1 cellular context compared by ENCODE assay signal in the genomic region with DNA sequence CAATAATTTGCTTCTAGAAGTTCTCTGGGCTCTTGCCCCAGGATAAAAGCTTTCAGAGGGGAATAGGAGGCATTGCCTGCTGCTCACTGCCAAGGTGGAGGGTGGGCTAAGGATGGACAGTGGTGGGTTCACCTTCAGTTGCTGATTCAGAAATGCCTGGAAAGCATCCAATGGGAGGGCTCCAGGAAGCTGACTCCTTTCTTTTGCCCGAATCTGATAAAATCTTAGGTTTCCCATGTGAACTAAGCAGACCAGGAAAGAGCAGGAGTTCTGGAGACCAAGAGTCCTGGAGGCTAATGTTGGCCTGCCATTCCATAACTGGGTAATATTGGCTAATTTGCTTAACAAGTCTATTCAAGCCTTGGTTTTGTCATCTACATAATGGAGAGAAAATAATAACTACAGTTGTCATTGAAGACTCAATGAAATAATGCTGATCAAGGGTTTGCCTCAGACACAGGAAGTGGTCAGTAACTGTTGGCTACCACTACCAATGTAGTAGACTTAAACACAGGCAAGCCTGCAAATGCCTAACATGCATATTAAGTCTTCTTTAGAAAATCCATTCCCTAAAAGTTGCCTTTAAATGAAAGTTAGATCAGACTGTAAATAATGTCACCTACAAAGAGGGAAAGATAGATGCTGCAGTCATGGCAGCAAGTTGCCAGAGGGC.
TF ChIP-seq lines count a peak whose summit lies in the region.

No MANE protein-coding gene starts in this region.

TF ChIP-seq in SK-N-SH treated with all-trans-retinoic acid at 6 μM for 48 hours, 23 proteins besides CTCF, POLR2A, EP300 and RAD21 (continued from another document):
- TF ChIP-seq, protein P1, sequence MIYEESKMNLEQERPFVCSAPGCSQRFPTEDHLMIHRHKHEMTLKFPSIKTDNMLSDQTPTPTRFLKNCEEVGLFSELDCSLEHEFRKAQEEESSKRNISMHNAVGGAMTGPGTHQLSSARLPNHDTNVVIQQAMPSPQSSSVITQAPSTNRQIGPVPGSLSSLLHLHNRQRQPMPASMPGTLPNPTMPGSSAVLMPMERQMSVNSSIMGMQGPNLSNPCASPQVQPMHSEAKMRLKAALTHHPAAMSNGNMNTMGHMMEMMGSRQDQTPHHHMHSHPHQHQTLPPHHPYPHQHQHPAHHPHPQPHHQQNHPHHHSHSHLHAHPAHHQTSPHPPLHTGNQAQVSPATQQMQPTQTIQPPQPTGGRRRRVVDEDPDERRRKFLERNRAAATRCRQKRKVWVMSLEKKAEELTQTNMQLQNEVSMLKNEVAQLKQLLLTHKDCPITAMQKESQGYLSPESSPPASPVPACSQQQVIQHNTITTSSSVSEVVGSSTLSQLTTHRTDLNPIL (CRISPR knock-in tag; IDR thresholded peaks at IDR 0.05; ENCODE audit: low read depth) = no peak
- TF ChIP-seq ZNF565 (CRISPR knock-in tag; conservative IDR thresholded peaks at IDR 0.05; ENCODE audit: low read depth) (no peak), ZFP30 (CRISPR knock-in tag; IDR thresholded peaks at IDR 0.05) (no peak), TOX (CRISPR knock-in tag; IDR thresholded peaks at IDR 0.05; ENCODE audit: borderline replicate concordance) (no peak), ISL1 (CRISPR knock-in tag; IDR thresholded peaks at IDR 0.05) (no peak), ZFP3 (CRISPR knock-in tag; IDR thresholded peaks at IDR 0.05) (no peak), BACH2 (CRISPR knock-in tag; IDR thresholded peaks at IDR 0.05; ENCODE audit: borderline replicate concordance) (no peak), ARNTL (CRISPR knock-in tag; IDR thresholded peaks at IDR 0.05; ENCODE audit: borderline replicate concordance, low read depth) (no peak), ZC3H10 (CRISPR knock-in tag; IDR thresholded peaks at IDR 0.05) (no peak)
- TF ChIP-seq, protein P2, sequence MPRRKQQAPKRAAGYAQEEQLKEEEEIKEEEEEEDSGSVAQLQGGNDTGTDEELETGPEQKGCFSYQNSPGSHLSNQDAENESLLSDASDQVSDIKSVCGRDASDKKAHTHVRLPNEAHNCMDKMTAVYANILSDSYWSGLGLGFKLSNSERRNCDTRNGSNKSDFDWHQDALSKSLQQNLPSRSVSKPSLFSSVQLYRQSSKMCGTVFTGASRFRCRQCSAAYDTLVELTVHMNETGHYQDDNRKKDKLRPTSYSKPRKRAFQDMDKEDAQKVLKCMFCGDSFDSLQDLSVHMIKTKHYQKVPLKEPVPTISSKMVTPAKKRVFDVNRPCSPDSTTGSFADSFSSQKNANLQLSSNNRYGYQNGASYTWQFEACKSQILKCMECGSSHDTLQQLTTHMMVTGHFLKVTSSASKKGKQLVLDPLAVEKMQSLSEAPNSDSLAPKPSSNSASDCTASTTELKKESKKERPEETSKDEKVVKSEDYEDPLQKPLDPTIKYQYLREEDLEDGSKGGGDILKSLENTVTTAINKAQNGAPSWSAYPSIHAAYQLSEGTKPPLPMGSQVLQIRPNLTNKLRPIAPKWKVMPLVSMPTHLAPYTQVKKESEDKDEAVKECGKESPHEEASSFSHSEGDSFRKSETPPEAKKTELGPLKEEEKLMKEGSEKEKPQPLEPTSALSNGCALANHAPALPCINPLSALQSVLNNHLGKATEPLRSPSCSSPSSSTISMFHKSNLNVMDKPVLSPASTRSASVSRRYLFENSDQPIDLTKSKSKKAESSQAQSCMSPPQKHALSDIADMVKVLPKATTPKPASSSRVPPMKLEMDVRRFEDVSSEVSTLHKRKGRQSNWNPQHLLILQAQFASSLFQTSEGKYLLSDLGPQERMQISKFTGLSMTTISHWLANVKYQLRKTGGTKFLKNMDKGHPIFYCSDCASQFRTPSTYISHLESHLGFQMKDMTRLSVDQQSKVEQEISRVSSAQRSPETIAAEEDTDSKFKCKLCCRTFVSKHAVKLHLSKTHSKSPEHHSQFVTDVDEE (CRISPR knock-in tag; IDR thresholded peaks at IDR 0.05) = no peak
- TF ChIP-seq, protein P3, sequence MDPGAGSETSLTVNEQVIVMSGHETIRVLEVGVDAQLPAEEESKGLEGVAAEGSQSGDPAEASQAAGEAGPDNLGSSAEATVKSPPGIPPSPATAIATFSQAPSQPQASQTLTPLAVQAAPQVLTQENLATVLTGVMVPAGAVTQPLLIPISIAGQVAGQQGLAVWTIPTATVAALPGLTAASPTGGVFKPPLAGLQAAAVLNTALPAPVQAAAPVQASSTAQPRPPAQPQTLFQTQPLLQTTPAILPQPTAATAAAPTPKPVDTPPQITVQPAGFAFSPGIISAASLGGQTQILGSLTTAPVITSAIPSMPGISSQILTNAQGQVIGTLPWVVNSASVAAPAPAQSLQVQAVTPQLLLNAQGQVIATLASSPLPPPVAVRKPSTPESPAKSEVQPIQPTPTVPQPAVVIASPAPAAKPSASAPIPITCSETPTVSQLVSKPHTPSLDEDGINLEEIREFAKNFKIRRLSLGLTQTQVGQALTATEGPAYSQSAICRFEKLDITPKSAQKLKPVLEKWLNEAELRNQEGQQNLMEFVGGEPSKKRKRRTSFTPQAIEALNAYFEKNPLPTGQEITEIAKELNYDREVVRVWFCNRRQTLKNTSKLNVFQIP (CRISPR knock-in tag; IDR thresholded peaks at IDR 0.05; ENCODE audit: borderline replicate concordance, low read depth) = no peak
